2 cellular contexts compared by ENCODE assay signal in genomic region chr20:16352751-16353150, GRCh38.
TF ChIP-seq lines count a peak whose summit lies in the region.

No MANE protein-coding gene starts in this region.

TF ChIP-seq in SK-N-SH, 30 proteins besides CTCF, POLR2A, EP300 and RAD21 (continued from another document):
- TF ChIP-seq FOSL2 (IDR thresholded peaks at IDR 0.05; ENCODE audit: borderline replicate concordance, low read depth) (no peak), ELF1 (IDR thresholded peaks at IDR 0.05) (no peak), TAF1 (IDR thresholded peaks at IDR 0.05; ENCODE audit: borderline replicate concordance, low read depth, low read length) (no peak), TCF12 (IDR thresholded peaks at IDR 0.05) (no peak)

TF ChIP-seq in SK-N-SH treated with all-trans-retinoic acid at 6 μM for 48 hours, 23 proteins besides CTCF, POLR2A, EP300 and RAD21 (continued from another document):
- TF ChIP-seq, protein P1, sequence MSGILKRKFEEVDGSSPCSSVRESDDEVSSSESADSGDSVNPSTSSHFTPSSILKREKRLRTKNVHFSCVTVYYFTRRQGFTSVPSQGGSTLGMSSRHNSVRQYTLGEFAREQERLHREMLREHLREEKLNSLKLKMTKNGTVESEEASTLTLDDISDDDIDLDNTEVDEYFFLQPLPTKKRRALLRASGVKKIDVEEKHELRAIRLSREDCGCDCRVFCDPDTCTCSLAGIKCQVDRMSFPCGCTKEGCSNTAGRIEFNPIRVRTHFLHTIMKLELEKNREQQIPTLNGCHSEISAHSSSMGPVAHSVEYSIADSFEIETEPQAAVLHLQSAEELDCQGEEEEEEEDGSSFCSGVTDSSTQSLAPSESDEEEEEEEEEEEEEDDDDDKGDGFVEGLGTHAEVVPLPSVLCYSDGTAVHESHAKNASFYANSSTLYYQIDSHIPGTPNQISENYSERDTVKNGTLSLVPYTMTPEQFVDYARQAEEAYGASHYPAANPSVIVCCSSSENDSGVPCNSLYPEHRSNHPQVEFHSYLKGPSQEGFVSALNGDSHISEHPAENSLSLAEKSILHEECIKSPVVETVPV (CRISPR knock-in tag; IDR thresholded peaks at IDR 0.05) = no peak
